ENCODE assay signal across 8 cellular contexts in the genomic region with DNA sequence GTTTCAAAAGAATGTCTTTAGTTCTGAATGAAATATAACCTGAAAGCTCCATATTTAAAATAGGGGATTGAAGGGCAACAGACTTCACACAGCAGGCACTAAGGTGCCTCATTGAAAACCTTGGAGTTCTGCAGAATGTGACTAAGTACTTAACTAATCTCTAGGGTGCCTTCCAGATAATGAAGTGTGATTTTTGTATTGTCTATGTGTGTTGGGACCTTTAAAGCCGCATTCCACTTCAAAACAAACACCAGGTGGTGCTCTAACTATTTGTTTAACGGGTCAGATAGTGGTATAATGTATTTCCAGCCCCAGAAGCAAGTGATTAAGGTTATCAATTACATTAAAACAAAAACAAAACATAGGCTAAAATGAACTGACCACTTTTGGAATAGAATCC. TPM values are rescaled to one million over a fixed set of nuclear protein-coding genes. Genes with fewer than 3 reads are reported as not detected.
DNase-seq lines count a peak whose midpoint lies in the region; ATAC-seq, FAIRE-seq and TF ChIP-seq lines count a peak whose summit lies in the region.

No MANE protein-coding gene starts in this region.

- H3K9me2 ChIP-seq in SK-N-SH, result no peaks in the 10 kb centered on the region

- peaks cover 81% of the 10 kb centered on the region for H3K79me2 ChIP-seq in SK-N-SH (ENCODE audit: insufficient read depth)

- H3F3A ChIP-seq in SK-N-SH (replicated peaks; ENCODE audit: insufficient read depth), result peaks cover 16% of the 10 kb centered on the region

- no peak overlapping the region for H3K9ac ChIP-seq in SK-N-SH

- no peaks in the 10 kb centered on the region for H3K27me3 ChIP-seq in SK-N-SH (ENCODE audit: insufficient read depth)

- TF ChIP-seq POLR2A in A549 (IDR thresholded peaks at IDR 0.05; ENCODE audit: low read length), result no peak

- peak; percentile 72 to 76; a peak in 5 of 6 replicates for ATAC-seq in A549

- H3K4me3 ChIP-seq in A549 (no peak overlapping the region), SK-N-SH (ENCODE audit: low read depth in 2 of 2, low read length in 1 of 2) (no peak overlapping the region)

- H3K4me2 ChIP-seq in A549, result no peak overlapping the region
- no peak overlapping the region for H3K4me2 ChIP-seq in SK-N-SH

- TF ChIP-seq CTCF in A549 (IDR thresholded peaks at IDR 0.05) (peak; percentile 57), GM12872 (IDR thresholded peaks at IDR 0.05; ENCODE audit: insufficient read depth, low read depth, low read length) (peak; percentile 26; the same call in 1 of the 3 replicates), SK-N-SH (IDR thresholded peaks at IDR 0.05) (peak; percentile 63)

- no peak for FAIRE-seq in A549 (lab: Jason Lieb, UNC)

- H3K36me3 ChIP-seq in SK-N-SH (replicated peaks in 1 of 2; ENCODE audit: control insufficient read depth in 1 of 2, insufficient read depth in 2 of 2, low read length in 1 of 2), result peaks cover 88 to 92% of the 10 kb centered on the region in 2 experiments

- H3K27ac ChIP-seq in A549 (no peak overlapping the region), SK-N-SH (ENCODE audit: low read depth in 2 of 2, low read length in 1 of 2) (no peak overlapping the region)

- peaks cover 14% of the 10 kb centered on the region for H4K20me1 ChIP-seq in SK-N-SH (ENCODE audit: insufficient read depth)

- POLR2A ChIA-PET in A549 (lab: Yijun Ruan, JAX) (no interaction called here), SK-N-SH (lab: Yijun Ruan, JAX) (no interaction called here)

- CTCF ChIA-PET in A549 (lab: Yijun Ruan, JAX) (interaction anchor here (0.6 to 6.5 kb wide), 8 partner anchors 10 to 944 kb away, joined by 3 to 40 read pairs (median 4); no protein-coding TSS in a partner anchor), SK-N-SH (lab: Yijun Ruan, JAX) (interaction anchor here (0.6 to 4.1 kb wide), 18 partner anchors 9 to 887 kb away, joined by 3 to 32 read pairs (median 3); a partner anchor contains a TSS)

- TF ChIP-seq EP300 in A549 (IDR thresholded peaks at IDR 0.05) (no peak), SK-N-SH (IDR thresholded peaks at IDR 0.05; ENCODE audit: borderline replicate concordance in 1 of 2, low read depth in 1 of 2, low read length in 1 of 2) (no peak)

- DNase-seq in A549 (ENCODE audit: low read depth in 1 of 2, low spot score in 1 of 2) (peak; percentile 9 to 17), SK-N-SH (peak; percentile 24), iPS DF 4.7 (ENCODE audit: extremely low read depth, low spot score) (peak; percentile 28), UCSD-AML1 (lab: John Stamatoyannopoulos, UW; ENCODE audit: unreplicated experiment) (no peak), SHP77 (lab: John Stamatoyannopoulos, UW) (no peak)
- no peak for DNase-seq in NK-92 treated with Interleukin-12 subunit alpha and Interleukin-12 subunit beta, amount 100 ng/mL, for 24 hours (lab: John Stamatoyannopoulos, UW)
- no peak for DNase-seq in activated T-cell treated with anti-CD3 and anti-CD28 coated beads, Interleukin-2, amount 50 U/mL, for 48 hours

- peak; percentile 52 to 59; a peak in 4 of 5 replicates for TF ChIP-seq RAD21 in A549 (conservative IDR thresholded peaks at IDR 0.05 in 1 of 2, IDR thresholded peaks at IDR 0.05 in 1 of 2)
- TF ChIP-seq RAD21 in SK-N-SH (IDR thresholded peaks at IDR 0.05; ENCODE audit: low read length), result peak; percentile 70

- H3K4me1 ChIP-seq in A549, result peaks cover 6% of the 10 kb centered on the region; the same call in 1 of the 3 replicates
- no peaks in the 10 kb centered on the region; a peak in 1 of 4 replicates for H3K4me1 ChIP-seq in SK-N-SH (ENCODE audit: control insufficient read depth in 1 of 2, insufficient read depth in 2 of 2, low read depth in 1 of 2, low read length in 1 of 2)

- 43% methylated on average over 2 of the region's 2 CpGs for WGBS in A549 (ENCODE audit: missing lambda C conversion rate)
- 85% methylated on average over 2 of the region's 2 CpGs for whole genome bisulfite sequencing in SK-N-SH (ENCODE audit: low lambda C conversion rate)

- H2AFZ ChIP-seq in SK-N-SH (ENCODE audit: low read depth), result no peak overlapping the region

- H3K9me3 ChIP-seq in A549 (no peaks in the 10 kb centered on the region), SK-N-SH (no peaks in the 10 kb centered on the region)

TF ChIP-seq in A549, 52 proteins besides CTCF, POLR2A, EP300 and RAD21:
- TF ChIP-seq FOSB (CRISPR knock-in tag; IDR thresholded peaks at IDR 0.05) (no peak), SMC3 (IDR thresholded peaks at IDR 0.05) (peak; percentile 53; the same call in 2 of the 3 replicates)
TF ChIP-seq in A549: peak in this region for 1.

TF ChIP-seq in SK-N-SH, 30 proteins besides CTCF, POLR2A, EP300 and RAD21:
- TF ChIP-seq GATA2 (CRISPR knock-in tag; IDR thresholded peaks at IDR 0.05), result no peak
- TF ChIP-seq, protein P1, sequence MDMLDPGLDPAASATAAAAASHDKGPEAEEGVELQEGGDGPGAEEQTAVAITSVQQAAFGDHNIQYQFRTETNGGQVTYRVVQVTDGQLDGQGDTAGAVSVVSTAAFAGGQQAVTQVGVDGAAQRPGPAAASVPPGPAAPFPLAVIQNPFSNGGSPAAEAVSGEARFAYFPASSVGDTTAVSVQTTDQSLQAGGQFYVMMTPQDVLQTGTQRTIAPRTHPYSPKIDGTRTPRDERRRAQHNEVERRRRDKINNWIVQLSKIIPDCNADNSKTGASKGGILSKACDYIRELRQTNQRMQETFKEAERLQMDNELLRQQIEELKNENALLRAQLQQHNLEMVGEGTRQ (IDR thresholded peaks at IDR 0.05; ENCODE audit: borderline replicate concordance, low read depth, low read length), result no peak
- TF ChIP-seq SMC3 (IDR thresholded peaks at IDR 0.05; ENCODE audit: low read depth, low read length), result peak; percentile 32

RNA-seq across cellular contexts. Expression of a gene that starts 28.0 kb away (rescaled TPM):
- polyA plus RNA-seq in A549 (2011; rRNA removed), result 134 and 135 TPM in 2 replicates
- polyA plus RNA-seq in A549 (2012; cell fraction: cytosol; rRNA removed), result 166 and 187 TPM in 2 replicates
- 127 and 146 TPM in 2 replicates for polyA plus RNA-seq in A549 (2012; cell fraction: nucleus; rRNA removed)
- 152 to 161 TPM (median 153 TPM) in 3 replicates for polyA plus RNA-seq in A549 (2017; fragmentation: RNase III; extraction: RNeasy Plus Mini Kit Qiagen cat#74134 plus additional on column Dnase treatment)
- polyA minus RNA-seq in A549 (2011; rRNA and poly(A)+ RNA removed), result 74.9 and 76.4 TPM in 2 replicates
- polyA plus RNA-seq in SK-N-SH (2012; rRNA removed), result 69.8 and 83.1 TPM in 2 replicates
- polyA plus RNA-seq in SK-N-SH (2012; cell fraction: cytosol; rRNA removed), result 123 and 129 TPM in 2 replicates
- 66.9 and 123 TPM in 2 replicates for polyA plus RNA-seq in SK-N-SH (2012; cell fraction: nucleus; rRNA removed)

Comparison
In these comparisons a context has a peak if more than half of its experiments do, and no peak if none do; other contexts are left out.
1. DNase-seq: peak in A549 (2 of 2), SK-N-SH (single experiment) and iPS DF 4.7 (single experiment); none in UCSD-AML1 (single experiment), NK-92 treated with Interleukin-12 subunit alpha and Interleukin-12 subunit beta, amount 100 ng/mL, for 24 hours (single experiment), SHP77 (0 of 2) and activated T-cell treated with anti-CD3 and anti-CD28 coated beads, Interleukin-2, amount 50 U/mL, for 48 hours (0 of 2).
2. Peak in every context shown above with its lines, with median percentiles within 50 percentile points of each other: CTCF ChIP-seq.